Comparison of ENCODE assay signal across 18 cellular contexts in the genomic region with DNA sequence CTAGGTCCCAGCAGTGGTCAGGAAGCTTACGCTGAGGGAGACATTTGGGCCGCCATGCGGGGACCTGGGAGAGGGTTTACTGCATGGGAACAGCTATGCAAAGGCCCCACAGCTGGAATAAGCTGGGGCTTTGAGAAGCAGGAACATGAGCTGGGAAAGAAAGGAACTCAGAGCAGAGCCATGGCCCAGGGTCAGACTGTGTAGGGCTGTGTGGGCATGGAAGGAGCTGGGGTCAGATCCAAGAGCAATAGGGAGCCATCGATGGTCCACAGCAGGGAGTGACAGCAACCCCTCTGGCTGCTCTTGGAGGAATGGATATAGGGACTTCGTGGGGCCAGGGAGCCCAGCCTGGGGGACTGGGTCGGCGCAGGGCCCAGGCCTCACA.
DNase-seq lines count a peak whose midpoint lies in the region; ATAC-seq and TF ChIP-seq lines count a peak whose summit lies in the region.
"Had no signal": no experiment of that assay in that cellular context is flagged by ENCODE, and none has a peak within 500 bp of the region (broad histone marks: within the 10 kb centered on the region; RNA-seq: fewer than 3 reads in every experiment).

No MANE protein-coding gene starts in this region.

- no peak for TF ChIP-seq CTCF in tibial artery (IDR thresholded peaks at IDR 0.05)

- no peaks in the 10 kb centered on the region for H3K36me3 ChIP-seq in tibial artery
- H3K36me3 ChIP-seq: uterus had no signal

- H3K4me3 Mint-ChIP-seq in activated naive CD8-positive, alpha-beta T cell = peak overlapping the region; percentile 35
- H3K4me3 Mint-ChIP-seq in activated naive CD8-positive, alpha-beta T cell treated with anti-CD3 and anti-CD28 coated beads, Interleukin-2, amount 50 U/mL, for 24 hours = no peak overlapping the region
- H3K4me3 Mint-ChIP-seq in T-helper 17 cell = peak overlapping the region; percentile 60
- H3K4me3 Mint-ChIP-seq: activated B cell treated with CpG ODN at 0.5 μM for 24 hours; activated naive CD4-positive, alpha-beta T cell treated with anti-CD3 and anti-CD28 coated beads, Interleukin-2, amount 10 ng/mL, durations not matched to agents 7 days and 5 days; endodermal cell; nephron had no signal

- no peaks in the 10 kb centered on the region for H3K36me3 Mint-ChIP-seq in activated naive CD8-positive, alpha-beta T cell
- no peaks in the 10 kb centered on the region for H3K36me3 Mint-ChIP-seq in activated naive CD8-positive, alpha-beta T cell treated with anti-CD3 and anti-CD28 coated beads, Interleukin-2, amount 50 U/mL, for 24 hours (ENCODE audit: low read depth)
- H3K36me3 Mint-ChIP-seq in T-helper 17 cell (ENCODE audit: low read depth) = no peaks in the 10 kb centered on the region
- H3K36me3 Mint-ChIP-seq: activated naive CD4-positive, alpha-beta T cell treated with anti-CD3 and anti-CD28 coated beads, Interleukin-2, amount 10 ng/mL, durations not matched to agents 7 days and 5 days had no signal

- H3K4me1 ChIP-seq in tibial artery = peaks cover 0 to 6% (median 0%) of the 10 kb centered on the region in 4 donors
- H3K4me1 ChIP-seq: psoas muscle, uterus had no signal

- H3K27ac ChIP-seq in tibial artery = no peak overlapping the region
- H3K27ac ChIP-seq: C4-2B, psoas muscle, uterus had no signal

- H3K9me3 ChIP-seq in T-helper 17 cell (ENCODE audit: control insufficient read depth, low read length, poor library complexity, severe bottlenecking) = no peaks in the 10 kb centered on the region
- H3K9me3 ChIP-seq in tibial artery = no peaks in the 10 kb centered on the region
- H3K9me3 ChIP-seq: psoas muscle, SK-N-SH, uterus had no signal

- H3K4me1 Mint-ChIP-seq in activated naive CD8-positive, alpha-beta T cell (ENCODE audit: low read depth) = peaks cover 16% of the 10 kb centered on the region
- peaks cover 25% of the 10 kb centered on the region for H3K4me1 Mint-ChIP-seq in activated naive CD8-positive, alpha-beta T cell treated with anti-CD3 and anti-CD28 coated beads, Interleukin-2, amount 50 U/mL, for 24 hours
- H3K4me1 Mint-ChIP-seq in T-helper 17 cell = peaks cover 9% of the 10 kb centered on the region
- H3K4me1 Mint-ChIP-seq: endodermal cell had no signal

- H3K9me3 Mint-ChIP-seq in activated naive CD8-positive, alpha-beta T cell (ENCODE audit: low read depth) = no peaks in the 10 kb centered on the region
- peaks cover 5% of the 10 kb centered on the region for H3K9me3 Mint-ChIP-seq in activated naive CD8-positive, alpha-beta T cell treated with anti-CD3 and anti-CD28 coated beads, Interleukin-2, amount 50 U/mL, for 24 hours
- H3K9me3 Mint-ChIP-seq: activated naive CD4-positive, alpha-beta T cell treated with anti-CD3 and anti-CD28 coated beads, Interleukin-2, amount 10 ng/mL, durations not matched to agents 7 days and 5 days; activated T-cell treated with anti-CD3 and anti-CD28 coated beads, Interleukin-2, amount 50 U/mL, for 4 hours had no signal

- no peak overlapping the region for H3K4me3 ChIP-seq in tibial artery
- H3K4me3 ChIP-seq: psoas muscle, smooth muscle cell, uterus had no signal

- intact Hi-C loops in tibial artery (cut with DNase I; ENCODE audit: low total_unique reads) = no loop called here

- no peaks in the 10 kb centered on the region for H3K27me3 ChIP-seq in tibial artery
- H3K27me3 ChIP-seq: uterus had no signal

- peaks cover 3% of the 10 kb centered on the region for H3K27me3 Mint-ChIP-seq in activated naive CD8-positive, alpha-beta T cell
- H3K27me3 Mint-ChIP-seq in activated naive CD8-positive, alpha-beta T cell treated with anti-CD3 and anti-CD28 coated beads, Interleukin-2, amount 50 U/mL, for 24 hours = peaks cover 9% of the 10 kb centered on the region
- peaks cover 5% of the 10 kb centered on the region for H3K27me3 Mint-ChIP-seq in T-helper 17 cell

- no peak overlapping the region for H3K27ac Mint-ChIP-seq in activated naive CD8-positive, alpha-beta T cell
- no peak overlapping the region for H3K27ac Mint-ChIP-seq in activated naive CD8-positive, alpha-beta T cell treated with anti-CD3 and anti-CD28 coated beads, Interleukin-2, amount 50 U/mL, for 24 hours
- peak overlapping the region; percentile 45 for H3K27ac Mint-ChIP-seq in T-helper 17 cell
- H3K27ac Mint-ChIP-seq: activated B cell treated with CpG ODN at 0.5 μM for 24 hours; activated naive CD4-positive, alpha-beta T cell treated with anti-CD3 and anti-CD28 coated beads, Interleukin-2, amount 10 ng/mL, durations not matched to agents 7 days and 5 days; endodermal cell had no signal

- ATAC-seq in activated naive CD8-positive, alpha-beta T cell treated with anti-CD3 and anti-CD28 coated beads, Interleukin-2, amount 50 U/mL, for 24 hours = no peak
- ATAC-seq in T-helper 17 cell (no peak), HG03280 (IDR thresholded peaks at IDR 0.05; ENCODE audit: unreplicated experiment) (no peak), GM18870 (IDR thresholded peaks at IDR 0.05; ENCODE audit: unreplicated experiment) (no peak)

- no peak for DNase-seq in activated naive CD8-positive, alpha-beta T cell treated with anti-CD3 and anti-CD28 coated beads, Interleukin-2, amount 50 U/mL, for 24 hours
- DNase-seq in T-helper 17 cell (no peak), mesenteric fat pad (ENCODE audit: low spot score) (peak; percentile 69), tibial artery (peak; percentile 17 to 50), NCI-H146 (lab: John Stamatoyannopoulos, UW) (no peak)

Comparison
In these comparisons a context has a peak if more than half of its experiments do, and no peak if none do; other contexts are left out.
1. DNase-seq: peak in mesenteric fat pad (single experiment) and tibial artery (2 of 2); none in activated naive CD8-positive, alpha-beta T cell treated with anti-CD3 and anti-CD28 coated beads, Interleukin-2, amount 50 U/mL, for 24 hours (single experiment), T-helper 17 cell (0 of 3) and NCI-H146 (single experiment).